22 cellular contexts compared by ENCODE assay signal in the genomic region with DNA sequence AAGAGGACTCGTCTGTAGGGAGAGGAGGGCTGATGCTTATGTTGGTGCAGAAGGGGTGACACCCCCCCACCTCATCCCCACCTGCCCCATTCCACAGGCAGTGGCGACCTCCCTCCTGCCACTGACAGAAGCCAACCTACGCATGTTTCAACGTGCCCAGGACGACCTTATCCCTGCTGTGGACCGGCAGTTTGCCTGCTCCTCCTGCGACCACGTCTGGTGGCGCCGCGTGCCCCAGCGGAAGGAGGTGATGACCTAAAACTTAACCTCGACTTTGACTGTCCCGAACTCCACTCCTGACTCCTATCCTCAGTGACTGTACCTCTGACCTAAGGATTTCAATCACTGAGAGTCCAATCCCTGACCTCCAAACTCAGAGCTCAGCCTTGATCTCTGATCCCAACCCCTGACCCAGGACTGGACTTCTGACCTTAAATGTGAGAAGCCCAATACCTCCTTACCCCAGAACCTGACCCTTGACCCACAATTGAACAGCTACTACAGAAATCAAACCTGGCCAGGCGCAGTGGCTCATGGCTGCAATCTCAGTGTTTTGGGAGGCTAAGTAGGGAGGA. TPM values are rescaled to one million over a fixed set of nuclear protein-coding genes. Genes with fewer than 3 reads are reported as not detected.
DNase-seq lines count a peak whose midpoint lies in the region; ATAC-seq and TF ChIP-seq lines count a peak whose summit lies in the region.
"Had no signal": no experiment of that assay in that cellular context is flagged by ENCODE, and none has a peak within 500 bp of the region (broad histone marks: within the 10 kb centered on the region; RNA-seq: fewer than 3 reads in every experiment).

No MANE protein-coding gene starts in this region.

- H3K27ac Mint-ChIP-seq in activated T-cell treated with anti-CD3 and anti-CD28 coated beads, Interleukin-2, amount 50 U/mL, for 24 hours: peak overlapping the region; percentile 41
- no peak overlapping the region for H3K27ac Mint-ChIP-seq in activated T-cell treated with anti-CD3 and anti-CD28 coated beads, Interleukin-2, amount 50 U/mL, for 72 hours
- peak overlapping the region; percentile 56 for H3K27ac Mint-ChIP-seq in activated naive CD8-positive, alpha-beta T cell treated with anti-CD3 and anti-CD28 coated beads, Interleukin-2, amount 10 ng/mL, durations not matched to agents 7 days and 5 days
- H3K27ac Mint-ChIP-seq: activated B cell treated with CpG ODN at 0.5 μM for 24 hours; activated T-helper 1 cell treated with anti-CD3 and anti-CD28 coated beads, Interleukin-12 subunit alpha, Interleukin-12 subunit beta, Interleukin-2, Interleukin-4 antibody, amounts not matched to agents 30 ng/mL and 10 ng/mL and 1 ng/mL, durations not matched to agents 14 hours and 24 hours and 36 hours had no signal

- peaks cover 19% of the 10 kb centered on the region for H3K27me3 ChIP-seq in trophoblast cell (ENCODE audit: insufficient read depth, low read length)
- H3K27me3 ChIP-seq in PC-9 (ENCODE audit: insufficient read depth, low read depth): no peaks in the 10 kb centered on the region
- H3K27me3 ChIP-seq: foreskin keratinocyte, heart right ventricle had no signal

- H3K9ac ChIP-seq in trophoblast cell (ENCODE audit: low read length): no peak overlapping the region

- H2AK5ac ChIP-seq in trophoblast cell (ENCODE audit: low read length): no peak overlapping the region

- no peak for TF ChIP-seq CTCF in PC-9 (conservative IDR thresholded peaks at IDR 0.05)

- intact Hi-C loops in PC-9 (cut with micrococcal nuclease; ENCODE audit: unreplicated experiment): no loop called here

- peaks cover 61% of the 10 kb centered on the region for H3K36me3 Mint-ChIP-seq in activated T-cell treated with anti-CD3 and anti-CD28 coated beads, Interleukin-2, amount 50 U/mL, for 24 hours (ENCODE audit: low read depth)
- peaks cover 7 to 12% of the 10 kb centered on the region in 2 donors for H3K36me3 Mint-ChIP-seq in activated T-cell treated with anti-CD3 and anti-CD28 coated beads, Interleukin-2, amount 50 U/mL, for 72 hours (ENCODE audit: insufficient read depth in 2 of 2)
- H3K36me3 Mint-ChIP-seq in activated naive CD8-positive, alpha-beta T cell treated with anti-CD3 and anti-CD28 coated beads, Interleukin-2, amount 10 ng/mL, durations not matched to agents 7 days and 5 days: peaks cover 45% of the 10 kb centered on the region

- H3K4me3 Mint-ChIP-seq in activated T-cell treated with anti-CD3 and anti-CD28 coated beads, Interleukin-2, amount 50 U/mL, for 24 hours: no peak overlapping the region
- H3K4me3 Mint-ChIP-seq in activated T-cell treated with anti-CD3 and anti-CD28 coated beads, Interleukin-2, amount 50 U/mL, for 72 hours: no peak overlapping the region
- H3K4me3 Mint-ChIP-seq in activated naive CD8-positive, alpha-beta T cell treated with anti-CD3 and anti-CD28 coated beads, Interleukin-2, amount 10 ng/mL, durations not matched to agents 7 days and 5 days: no peak overlapping the region
- H3K4me3 Mint-ChIP-seq: activated B cell treated with CpG ODN at 0.5 μM for 24 hours; activated T-helper 1 cell treated with anti-CD3 and anti-CD28 coated beads, Interleukin-12 subunit alpha, Interleukin-12 subunit beta, Interleukin-2, Interleukin-4 antibody, amounts not matched to agents 30 ng/mL and 10 ng/mL and 1 ng/mL, durations not matched to agents 14 hours and 24 hours and 36 hours had no signal

- no peaks in the 10 kb centered on the region for H3K9me2 ChIP-seq in PC-9 (ENCODE audit: insufficient read depth)

- no peaks in the 10 kb centered on the region for H3K9me3 Mint-ChIP-seq in activated T-cell treated with anti-CD3 and anti-CD28 coated beads, Interleukin-2, amount 50 U/mL, for 24 hours
- H3K9me3 Mint-ChIP-seq in activated T-cell treated with anti-CD3 and anti-CD28 coated beads, Interleukin-2, amount 50 U/mL, for 72 hours: no peaks in the 10 kb centered on the region
- H3K9me3 Mint-ChIP-seq in activated naive CD8-positive, alpha-beta T cell treated with anti-CD3 and anti-CD28 coated beads, Interleukin-2, amount 10 ng/mL, durations not matched to agents 7 days and 5 days: no peaks in the 10 kb centered on the region
- H3K9me3 Mint-ChIP-seq: activated B cell treated with CpG ODN at 0.5 μM for 24 hours; activated T-helper 1 cell treated with anti-CD3 and anti-CD28 coated beads, Interleukin-12 subunit alpha, Interleukin-12 subunit beta, Interleukin-2, Interleukin-4 antibody, amounts not matched to agents 30 ng/mL and 10 ng/mL and 1 ng/mL, durations not matched to agents 14 hours and 24 hours and 36 hours had no signal

- no peaks in the 10 kb centered on the region for H3K36me3 ChIP-seq in trophoblast cell (ENCODE audit: control insufficient read depth in 1 of 2, insufficient read depth in 2 of 2, low read length in 2 of 2)
- no peaks in the 10 kb centered on the region for H3K36me3 ChIP-seq in PC-9 (ENCODE audit: low read depth)

- H3F3A ChIP-seq in PC-9 (ENCODE audit: insufficient read depth, low read depth): peaks cover 19% of the 10 kb centered on the region; the same call in 1 of the 2 replicates

- POLR2A ChIA-PET in activated naive CD8-positive, alpha-beta T cell treated with anti-CD3 and anti-CD28 coated beads, Interleukin-2, amount 10 ng/mL, durations not matched to agents 7 days and 5 days (lab: Charles Lee): interaction anchor here (0.6 to 1.7 kb wide), 5 partner anchors 12 to 627 kb away, joined by 3 to 7 read pairs (median 5); a partner anchor contains a TSS
- POLR2A ChIA-PET in PC-9 (lab: Charles Lee; ENCODE audit: unreplicated experiment): no interaction called here

- peaks cover 17% of the 10 kb centered on the region for H3K4me1 Mint-ChIP-seq in activated T-cell treated with anti-CD3 and anti-CD28 coated beads, Interleukin-2, amount 50 U/mL, for 24 hours (ENCODE audit: low read depth)
- H3K4me1 Mint-ChIP-seq in activated T-cell treated with anti-CD3 and anti-CD28 coated beads, Interleukin-2, amount 50 U/mL, for 72 hours (ENCODE audit: low read depth): peaks cover 14% of the 10 kb centered on the region
- H3K4me1 Mint-ChIP-seq in activated naive CD8-positive, alpha-beta T cell treated with anti-CD3 and anti-CD28 coated beads, Interleukin-2, amount 10 ng/mL, durations not matched to agents 7 days and 5 days: peaks cover 19% of the 10 kb centered on the region

- no peak overlapping the region for H3K4me2 ChIP-seq in trophoblast cell (ENCODE audit: low read length)
- H3K4me2 ChIP-seq in PC-9: no peak overlapping the region

- H3K23ac ChIP-seq in trophoblast cell (ENCODE audit: low read length): no peak overlapping the region

- H4K20me1 ChIP-seq in PC-9 (ENCODE audit: insufficient read depth): no peaks in the 10 kb centered on the region

- H4K12ac ChIP-seq in trophoblast cell (ENCODE audit: low read depth, low read length): no peak overlapping the region

- no peak overlapping the region for H2BK5ac ChIP-seq in trophoblast cell (ENCODE audit: low read depth, low read length, poor library complexity)

- H3K79me2 ChIP-seq in trophoblast cell (ENCODE audit: control insufficient read depth, insufficient read depth, low read length, poor library complexity) (no peaks in the 10 kb centered on the region), PC-9 (ENCODE audit: low read depth) (no peaks in the 10 kb centered on the region)

- WGBS in trophoblast cell (ENCODE audit: extremely low coverage, insufficient coverage, insufficient read length): no CpG with 5 or more reads among the region's 15 CpGs

- no peak overlapping the region for H4K91ac ChIP-seq in trophoblast cell (ENCODE audit: low read depth, low read length)

- H2AFZ ChIP-seq in trophoblast cell (ENCODE audit: insufficient read depth, low read length, poor library complexity): no peak overlapping the region
- H2AFZ ChIP-seq in PC-9: no peak overlapping the region

- H3K4me3 ChIP-seq in trophoblast cell (ENCODE audit: low read depth, low read length) (peak overlapping the region; percentile 44), PC-9 (no peak overlapping the region)
- H3K4me3 ChIP-seq: heart right ventricle, skin epidermis had no signal

- H3K14ac ChIP-seq in trophoblast cell (ENCODE audit: low read length): no peak overlapping the region

- CTCF ChIA-PET in PC-9 (lab: Charles Lee): no interaction called here

- no peak for ATAC-seq in activated T-cell treated with anti-CD3 and anti-CD28 coated beads, Interleukin-2, amount 50 U/mL, for 72 hours (replicated peaks in 1 of 2)
- no peak for ATAC-seq in activated naive CD8-positive, alpha-beta T cell treated with anti-CD3 and anti-CD28 coated beads, Interleukin-2, amount 10 ng/mL, durations not matched to agents 7 days and 5 days (ENCODE audit: low read depth)
- no peak for ATAC-seq in GM18517 (IDR thresholded peaks at IDR 0.05; ENCODE audit: unreplicated experiment)
- ATAC-seq: foreskin keratinocyte, heart right ventricle had no signal

- peak; percentile 17 for TF ChIP-seq POLR2A in GM19193 (IDR thresholded peaks at IDR 0.05; ENCODE audit: extremely low read depth, insufficient read depth, insufficient read length)

- peaks cover 3 to 4% of the 10 kb centered on the region in 2 experiments for H3K4me1 ChIP-seq in trophoblast cell (ENCODE audit: control insufficient read depth in 1 of 2, insufficient read depth in 2 of 2, low read length in 2 of 2)
- H3K4me1 ChIP-seq in PC-9 (replicated peaks; ENCODE audit: insufficient read depth): no peaks in the 10 kb centered on the region
- H3K4me1 ChIP-seq: Caco-2 had no signal

- H3K79me1 ChIP-seq in trophoblast cell (ENCODE audit: low read length): no peaks in the 10 kb centered on the region

- no peak overlapping the region for H2BK12ac ChIP-seq in trophoblast cell (ENCODE audit: low read length)

- H4K8ac ChIP-seq in trophoblast cell (ENCODE audit: low read depth, low read length): no peak overlapping the region

- H3K9me3 ChIP-seq in trophoblast cell (ENCODE audit: insufficient read depth, low read depth, low read length) (peaks cover 5% of the 10 kb centered on the region), PC-9 (ENCODE audit: insufficient read depth, low read depth) (no peaks in the 10 kb centered on the region)
- H3K9me3 ChIP-seq: Caco-2 had no signal

- H3K27ac ChIP-seq in trophoblast cell (ENCODE audit: low read depth, low read length): no peak overlapping the region
- no peak overlapping the region for H3K27ac ChIP-seq in PC-9
- H3K27ac ChIP-seq: foreskin keratinocyte, heart right ventricle, skin epidermis had no signal

- H3K18ac ChIP-seq in trophoblast cell (ENCODE audit: low read length): no peak overlapping the region

- no TSS peak for BruUV-seq in PC-9 (replicated peaks; lab: Mats Ljungman, UMichigan)

- H3K4ac ChIP-seq in trophoblast cell (ENCODE audit: low read depth, low read length): no peak overlapping the region

- no peak for DNase-seq in activated T-cell treated with anti-CD3 and anti-CD28 coated beads, Interleukin-2, amount 50 U/mL, for 24 hours
- no peak for DNase-seq in activated T-cell treated with anti-CD3 and anti-CD28 coated beads, Interleukin-2, amount 50 U/mL, for 72 hours
- DNase-seq in activated naive CD8-positive, alpha-beta T cell treated with anti-CD3 and anti-CD28 coated beads, Interleukin-2, amount 10 ng/mL, durations not matched to agents 7 days and 5 days: no peak
- DNase-seq in trophoblast cell (no peak), NCI-H748 treated with DMSO at 0.1 percent for 48 hours (lab: John Stamatoyannopoulos, UW) (no peak), PC-9 (no peak)
- DNase-seq: ACHN; activated B cell treated with CpG ODN at 0.5 μM for 24 hours; Caco-2; DND-41; effector memory CD4-positive, alpha-beta T cell; foreskin keratinocyte; heart right ventricle; NCI-H1105 treated with DMSO at 0.1 percent for 48 hours; NCI-H2081; NCI-H345; NCI-H82; substantia nigra had no signal

- H3K27me3 Mint-ChIP-seq in activated T-cell treated with anti-CD3 and anti-CD28 coated beads, Interleukin-2, amount 50 U/mL, for 24 hours: no peaks in the 10 kb centered on the region
- H3K27me3 Mint-ChIP-seq in activated T-cell treated with anti-CD3 and anti-CD28 coated beads, Interleukin-2, amount 50 U/mL, for 72 hours (ENCODE audit: low read depth): no peaks in the 10 kb centered on the region
- H3K27me3 Mint-ChIP-seq in activated naive CD8-positive, alpha-beta T cell treated with anti-CD3 and anti-CD28 coated beads, Interleukin-2, amount 10 ng/mL, durations not matched to agents 7 days and 5 days: no peaks in the 10 kb centered on the region
- H3K27me3 Mint-ChIP-seq: activated B cell treated with CpG ODN at 0.5 μM for 24 hours had no signal

- H2BK120ac ChIP-seq in trophoblast cell (ENCODE audit: insufficient read depth, low read length, poor library complexity): no peak overlapping the region

RNA-seq across cellular contexts. Expression of a gene that starts 3.8 kb away (rescaled TPM):
- total RNA-seq in activated T-cell treated with anti-CD3 and anti-CD28 coated beads, Interleukin-2, amount 50 U/mL, for 72 hours: 10 to 100 TPM; 55.0 to 70.4 TPM
- 100 to 1,000 TPM; 118 to 126 TPM for total RNA-seq in activated naive CD8-positive, alpha-beta T cell treated with anti-CD3 and anti-CD28 coated beads, Interleukin-2, amount 10 ng/mL, durations not matched to agents 7 days and 5 days
- polyA plus RNA-seq in trophoblast cell (2013): 1.2 and 1.3 TPM in 2 replicates
- 25.6 and 30.6 TPM in 2 replicates for total RNA-seq in PC-9 (2021)

RNA-seq across cellular contexts. Expression of a gene that starts 12.6 kb away (rescaled TPM):
- 10 to 100 TPM; 13.2 to 17.6 TPM for total RNA-seq in activated T-cell treated with anti-CD3 and anti-CD28 coated beads, Interleukin-2, amount 50 U/mL, for 72 hours
- total RNA-seq in activated naive CD8-positive, alpha-beta T cell treated with anti-CD3 and anti-CD28 coated beads, Interleukin-2, amount 10 ng/mL, durations not matched to agents 7 days and 5 days: 1 to 10 TPM; 3.8 to 4.7 TPM
- polyA plus RNA-seq in trophoblast cell (2013): 0.04 TPM in 1 of 2 replicates, not detected in the other
- total RNA-seq in PC-9 (2021): not detected in 2 replicates

RNA-seq across cellular contexts. Expression of a gene that starts 16.3 kb away (rescaled TPM):
- total RNA-seq in activated T-cell treated with anti-CD3 and anti-CD28 coated beads, Interleukin-2, amount 50 U/mL, for 72 hours: 100 to 1,000 TPM; 106 to 117 TPM
- total RNA-seq in activated naive CD8-positive, alpha-beta T cell treated with anti-CD3 and anti-CD28 coated beads, Interleukin-2, amount 10 ng/mL, durations not matched to agents 7 days and 5 days: 100 to 1,000 TPM; 104 to 112 TPM
- polyA plus RNA-seq in trophoblast cell (2013): 31.7 and 31.9 TPM in 2 replicates
- total RNA-seq in PC-9 (2021): 38.4 and 41.0 TPM in 2 replicates

RNA-seq across cellular contexts. Expression of a gene that starts 21.6 kb away (rescaled TPM):
- total RNA-seq in activated T-cell treated with anti-CD3 and anti-CD28 coated beads, Interleukin-2, amount 50 U/mL, for 72 hours: 10 to 100 TPM; 65.4 to 73.9 TPM
- 10 to 100 TPM; 51.8 to 53.6 TPM for total RNA-seq in activated naive CD8-positive, alpha-beta T cell treated with anti-CD3 and anti-CD28 coated beads, Interleukin-2, amount 10 ng/mL, durations not matched to agents 7 days and 5 days
- 4.1 and 4.5 TPM in 2 replicates for polyA plus RNA-seq in trophoblast cell (2013)
- total RNA-seq in PC-9 (2021): 23.7 and 27.4 TPM in 2 replicates

RNA-seq across cellular contexts. Expression of a gene that starts 29.8 kb away (rescaled TPM):
- 100 to 1,000 TPM; 277 to 278 TPM for total RNA-seq in activated T-cell treated with anti-CD3 and anti-CD28 coated beads, Interleukin-2, amount 50 U/mL, for 72 hours
- 100 to 1,000 TPM; 262 to 264 TPM for total RNA-seq in activated naive CD8-positive, alpha-beta T cell treated with anti-CD3 and anti-CD28 coated beads, Interleukin-2, amount 10 ng/mL, durations not matched to agents 7 days and 5 days
- polyA plus RNA-seq in trophoblast cell (2013): 186 and 187 TPM in 2 replicates
- 195 and 234 TPM in 2 replicates for total RNA-seq in PC-9 (2021)
